Comparison of ENCODE assay signal across 19 cellular contexts in the genomic region with DNA sequence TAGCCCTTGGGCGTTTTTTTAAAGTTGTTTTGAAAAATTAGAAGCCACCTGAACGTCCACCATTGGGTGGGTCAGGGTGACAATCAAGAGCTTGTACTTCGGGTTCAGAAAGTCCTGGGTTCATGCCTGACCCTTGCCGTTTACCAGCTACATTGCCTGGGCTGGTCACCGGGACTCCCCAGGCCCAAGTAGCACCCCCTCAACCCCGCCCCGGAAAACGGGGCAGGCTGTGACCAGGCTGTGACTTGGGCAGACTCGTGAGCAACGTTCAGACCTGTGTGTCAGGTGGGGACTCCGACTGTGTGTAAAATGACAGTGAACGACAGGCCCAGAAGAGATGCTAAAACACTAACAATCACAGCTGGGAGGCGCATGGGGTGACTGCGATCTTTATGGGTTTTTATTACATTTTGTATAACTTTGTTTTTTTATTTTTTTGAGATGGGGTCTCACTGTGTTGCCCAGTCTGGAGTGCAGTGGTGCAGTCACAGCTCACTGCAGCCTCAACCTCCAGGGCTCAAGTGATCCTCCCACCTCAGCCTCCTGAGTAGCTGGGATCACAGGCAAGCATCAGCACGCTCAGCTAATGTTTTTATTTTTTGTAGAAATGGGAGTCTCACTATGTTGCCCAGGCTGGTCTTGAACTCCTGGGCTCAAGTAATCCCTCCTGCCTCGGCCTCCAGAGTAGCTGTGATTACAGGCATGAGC. TPM values are rescaled to one million over a fixed set of nuclear protein-coding genes. Genes with fewer than 3 reads are reported as not detected.
A peak's percentile ranks its signal among the peaks of the same experiment; 100 is the strongest.
DNase-seq lines count a peak whose midpoint lies in the region; ATAC-seq, FAIRE-seq and TF ChIP-seq lines count a peak whose summit lies in the region.
"Had no signal": no experiment of that assay in that cellular context is flagged by ENCODE, and none has a peak within 500 bp of the region (broad histone marks: within the 10 kb centered on the region; RNA-seq: fewer than 3 reads in every experiment).

No MANE protein-coding gene starts in this region.

- no peaks in the 10 kb centered on the region for H3K36me3 Mint-ChIP-seq in activated CD4-positive, alpha-beta T cell treated with anti-CD3 and anti-CD28 coated beads for 36 hours (ENCODE audit: low read depth)
- H3K36me3 Mint-ChIP-seq: CD4-positive, alpha-beta memory T cell had no signal

- POLR2A ChIA-PET in RWPE1 (lab: Yijun Ruan, JAX; ENCODE audit: low non-redundant PET) (no interaction called here), K562 (lab: Yijun Ruan, JAX) (no interaction called here), SK-N-SH (lab: Yijun Ruan, JAX) (no interaction called here)
- POLR2A ChIA-PET in activated CD4-positive, alpha-beta T cell treated with anti-CD3 and anti-CD28 coated beads for 36 hours (lab: Charles Lee), result no interaction called here

- H3K36me3 ChIP-seq in K562 (ENCODE audit: control insufficient read depth, insufficient read depth, low read length) (no peaks in the 10 kb centered on the region), kidney (ENCODE audit: control insufficient read depth in 1 of 2, insufficient read depth in 2 of 2, low read length in 2 of 2) (peaks cover 3 to 5% of the 10 kb centered on the region in 2 donors), SK-N-SH (replicated peaks in 1 of 2; ENCODE audit: control insufficient read depth in 1 of 2, insufficient read depth in 2 of 2, low read length in 1 of 2) (no peaks in the 10 kb centered on the region)

- H4K20me1 ChIP-seq in K562 (replicated peaks; ENCODE audit: control insufficient read depth, insufficient read depth, low read length) (no peaks in the 10 kb centered on the region), SK-N-SH (ENCODE audit: insufficient read depth) (no peaks in the 10 kb centered on the region)

- H2AFZ ChIP-seq in K562 (ENCODE audit: low read depth, low read length) (no peak overlapping the region), SK-N-SH (ENCODE audit: low read depth) (no peak overlapping the region)
- H2AFZ ChIP-seq: GM23248 had no signal

- H3K9ac ChIP-seq in K562 (ENCODE audit: insufficient read depth in 1 of 2, low read depth in 2 of 2, low read length in 2 of 2) (no peak overlapping the region), kidney (ENCODE audit: low read length in 2 of 2) (no peak overlapping the region), SK-N-SH (no peak overlapping the region)
- H3K9ac ChIP-seq: GM23248 had no signal

- WGBS in K562 (ENCODE audit: insufficient coverage, low coverage, missing lambda C conversion rate), result 5% methylated on average over 13 of the region's 16 CpGs
- 71% methylated on average over 8 of the region's 16 CpGs for WGBS in SK-N-SH (ENCODE audit: low lambda C conversion rate)

- FAIRE-seq in K562 (lab: Jason Lieb, UNC), result no peak
- FAIRE-seq in kidney (lab: Jason Lieb, UNC), result no peak
- FAIRE-seq: G401.6, GM12892, GM19239, H1 had no signal

- H3K9me1 ChIP-seq in K562 (ENCODE audit: control insufficient read depth, insufficient read depth, low read length), result no peaks in the 10 kb centered on the region

- ATAC-seq in K562, result no peak
- no peak for ATAC-seq in activated CD4-positive, alpha-beta T cell treated with anti-CD3 and anti-CD28 coated beads for 36 hours

- H3K9me3 ChIP-seq in K562 (replicated peaks; ENCODE audit: control insufficient read depth, insufficient read depth, low read depth, low read length) (no peaks in the 10 kb centered on the region), kidney (ENCODE audit: control insufficient read depth in 1 of 2, low read length in 2 of 2) (no peaks in the 10 kb centered on the region), SK-N-SH (no peaks in the 10 kb centered on the region)

- in situ Hi-C loops in K562 (cut with MboI), result no loop called here

- H3K9me3 Mint-ChIP-seq in activated CD4-positive, alpha-beta T cell treated with anti-CD3 and anti-CD28 coated beads for 36 hours (ENCODE audit: low read depth), result no peaks in the 10 kb centered on the region
- H3K9me3 Mint-ChIP-seq: CD4-positive, alpha-beta memory T cell had no signal

- TF ChIP-seq CTCF in RWPE1 (conservative IDR thresholded peaks at IDR 0.05; ENCODE audit: low read depth) (no peak), K562 (IDR thresholded peaks at IDR 0.05 in 2 of 3, conservative IDR thresholded peaks at IDR 0.05 in 1 of 3; ENCODE audit: insufficient read depth in 2 of 3, low read depth in 1 of 3, low read length in 3 of 3) (no peak), kidney (IDR thresholded peaks at IDR 0.05; ENCODE audit: borderline replicate concordance, extremely low read depth, insufficient read depth) (no peak), SK-N-SH (IDR thresholded peaks at IDR 0.05) (no peak)

- H3K27me3 ChIP-seq in K562 (ENCODE audit: control insufficient read depth in 2 of 2, insufficient read depth in 2 of 2, low read length in 2 of 2) (peaks cover 6 to 73% of the 10 kb centered on the region in 2 experiments; a peak in 4 of 5 replicates), SK-N-SH (ENCODE audit: insufficient read depth) (no peaks in the 10 kb centered on the region)

- H3K4me1 ChIP-seq in K562 (replicated peaks in 1 of 2; ENCODE audit: control insufficient read depth in 2 of 2, insufficient read depth in 2 of 2, low read length in 2 of 2) (peaks cover 0 to 22% of the 10 kb centered on the region in 2 experiments; a peak in 2 of 5 replicates), kidney (ENCODE audit: control insufficient read depth in 1 of 2, insufficient read depth in 1 of 2, low read depth in 1 of 2, low read length in 2 of 2) (peaks cover 0 to 4% of the 10 kb centered on the region in 2 donors), SK-N-SH (ENCODE audit: control insufficient read depth in 1 of 2, insufficient read depth in 2 of 2, low read depth in 1 of 2, low read length in 1 of 2) (no peaks in the 10 kb centered on the region; a peak in 1 of 4 replicates)

- peaks cover 4% of the 10 kb centered on the region for H3K4me1 Mint-ChIP-seq in activated CD4-positive, alpha-beta T cell treated with anti-CD3 and anti-CD28 coated beads for 36 hours

- intact Hi-C loops in K562 (cut with micrococcal nuclease), result no loop called here
- intact Hi-C loops in kidney (cut with DNase I), result no loop called here
- intact Hi-C loops in activated CD4-positive, alpha-beta T cell treated with anti-CD3 and anti-CD28 coated beads for 36 hours (cut with DNase I, micrococcal nuclease), result no loop called here

- H3K79me2 ChIP-seq in K562 (ENCODE audit: control insufficient read depth, insufficient read depth, low read length), result no peaks in the 10 kb centered on the region
- H3K79me2 ChIP-seq in SK-N-SH (ENCODE audit: insufficient read depth), result no peaks in the 10 kb centered on the region

- no peak for TF ChIP-seq POLR2A in K562 (conservative IDR thresholded peaks at IDR 0.05)

- DNase-seq in RWPE1 (ENCODE audit: low spot score), result no peak
- no peak for DNase-seq in K562 (ENCODE audit: extremely low read depth in 1 of 4, low spot score in 3 of 4)
- peak; percentile 60 for DNase-seq in kidney
- no peak for DNase-seq in activated CD4-positive, alpha-beta T cell treated with anti-CD3 and anti-CD28 coated beads for 36 hours
- no peak for DNase-seq in DMS53 treated with DMSO at 0.1 percent for 48 hours (lab: John Stamatoyannopoulos, UW; ENCODE audit: unreplicated experiment)
- DNase-seq in SK-N-SH, result no peak
- DNase-seq: C1 segment of cervical spinal cord; Calu3; CD4-positive, alpha-beta memory T cell; COR-L47; DMS53; DND-41; GM23248; H7; HCEC 1CT had no signal

- no peaks in the 10 kb centered on the region for H3K27me3 Mint-ChIP-seq in activated CD4-positive, alpha-beta T cell treated with anti-CD3 and anti-CD28 coated beads for 36 hours

- H3K4me2 ChIP-seq in K562 (ENCODE audit: insufficient read depth, low read length) (no peak overlapping the region), SK-N-SH (no peak overlapping the region)

- no peak overlapping the region for H3K4me3 Mint-ChIP-seq in activated CD4-positive, alpha-beta T cell treated with anti-CD3 and anti-CD28 coated beads for 36 hours
- H3K4me3 Mint-ChIP-seq: CD4-positive, alpha-beta memory T cell had no signal

- no peak overlapping the region for H3K27ac Mint-ChIP-seq in activated CD4-positive, alpha-beta T cell treated with anti-CD3 and anti-CD28 coated beads for 36 hours
- H3K27ac Mint-ChIP-seq: CD4-positive, alpha-beta memory T cell had no signal

- no TSS peak for BruUV-seq in K562 (replicated peaks; lab: Mats Ljungman, UMichigan)

- H3K27ac ChIP-seq in RWPE1 (peak overlapping the region; percentile 71), K562 (ENCODE audit: extremely low read depth, low read depth, low read length) (no peak overlapping the region), kidney (ENCODE audit: low read depth in 2 of 2, low read length in 2 of 2) (no peak overlapping the region), SK-N-SH (ENCODE audit: low read depth in 2 of 2, low read length in 1 of 2) (no peak overlapping the region)
- H3K27ac ChIP-seq: GM23248 had no signal

- H3K4me3 ChIP-seq in K562, result no peak overlapping the region
- no peak overlapping the region for H3K4me3 ChIP-seq in kidney (ENCODE audit: low read length in 2 of 2)
- H3K4me3 ChIP-seq in SK-N-SH (ENCODE audit: low read depth in 2 of 2, low read length in 1 of 2), result no peak overlapping the region
- H3K4me3 ChIP-seq: GM23248 had no signal

- TF ChIP-seq EP300 in K562 (IDR thresholded peaks at IDR 0.05; ENCODE audit: low read length), result no peak
- TF ChIP-seq EP300 in SK-N-SH (IDR thresholded peaks at IDR 0.05; ENCODE audit: borderline replicate concordance in 1 of 2, low read depth in 1 of 2, low read length in 1 of 2), result no peak

- H3F3A ChIP-seq in SK-N-SH (replicated peaks; ENCODE audit: insufficient read depth), result no peaks in the 10 kb centered on the region

- H3K9me2 ChIP-seq in SK-N-SH, result no peaks in the 10 kb centered on the region

- no peak for TF ChIP-seq RAD21 in K562 (CRISPR knock-in tag; conservative IDR thresholded peaks at IDR 0.05 in 1 of 2, IDR thresholded peaks at IDR 0.05 in 1 of 2)
- TF ChIP-seq RAD21 in SK-N-SH (IDR thresholded peaks at IDR 0.05; ENCODE audit: low read length), result no peak

- CTCF ChIA-PET in RWPE1 (lab: Yijun Ruan, JAX), result no interaction called here
- CTCF ChIA-PET in K562 (lab: Yijun Ruan, JAX; ENCODE audit: low intra/inter-chr PET ratio), result no interaction called here
- CTCF ChIA-PET in activated CD4-positive, alpha-beta T cell treated with anti-CD3 and anti-CD28 coated beads for 36 hours (lab: Charles Lee), result interaction anchor here (0.6 to 1.2 kb wide), 2 partner anchors 25 to 150 kb away, joined by 3 to 4 read pairs; no protein-coding TSS in a partner anchor
- CTCF ChIA-PET in SK-N-SH (lab: Yijun Ruan, JAX), result interaction anchor here (1.7 to 1.8 kb wide), 4 partner anchors 13 to 150 kb away, joined by 3 to 10 read pairs (median 4); no protein-coding TSS in a partner anchor

RNA-seq across cellular contexts. Expression of gene TRMU, which starts 56.8 kb away (rescaled TPM):
- 143 and 244 TPM in 2 replicates for total RNA-seq in K562 (2011; cell fraction: chromatin; rRNA removed; ENCODE audit: low replicate concordance)
- total RNA-seq in K562 (2011; cell fraction: nucleolus; rRNA removed), result 146 and 197 TPM in 2 replicates
- 117 and 144 TPM in 2 replicates for total RNA-seq in K562 (2011; cell fraction: nucleoplasm; rRNA removed)
- total RNA-seq in K562 (2014; rRNA removed) (47.2 and 52.2 TPM in 2 replicates), K562 (2014; rRNA removed; fragmentation: Illumina TruSeq; extraction: Trizol) (28.6 and 28.8 TPM in 2 replicates), K562 (2015; rRNA removed; fragmentation: Illumina TruSeq; extraction: Trizol) (38.2 and 38.7 TPM in 2 replicates), K562 (2021) (46.0 and 47.2 TPM in 2 replicates), kidney (40.5 TPM)
- polyA plus RNA-seq in K562 (2011; rRNA removed) (35.3 and 36.7 TPM in 2 replicates), K562 (2014; fragmentation: Illumina TruSeq; extraction: Trizol) (33.3 and 36.3 TPM in 2 replicates), K562 (2014; fragmentation: Nextera tagmentation; extraction: Ambion mirVana) (1 to 10 TPM; 2.3 to 3.7 TPM), K562 (2014; rRNA removed) (49.9 and 54.1 TPM in 2 replicates), kidney (ENCODE audit: insufficient read depth, low read depth, low replicate concordance) (41.1 TPM), SK-N-SH (2012; rRNA removed) (47.1 and 47.4 TPM in 2 replicates)
- polyA plus RNA-seq in K562 (2011; cell fraction: cytosol; rRNA removed), result 28.7 and 36.3 TPM in 2 replicates
- 224 and 236 TPM in 2 replicates for polyA plus RNA-seq in K562 (2011; cell fraction: nucleus; rRNA removed)
- 31.9 and 36.3 TPM in 2 replicates for polyA plus RNA-seq in K562 (2012)
- 24.6 and 28.1 TPM in 2 replicates for polyA minus RNA-seq in K562 (2011; rRNA and poly(A)+ RNA removed)
- polyA minus RNA-seq in K562 (2011; cell fraction: cytosol; rRNA and poly(A)+ RNA removed), result 11.9 and 14.3 TPM in 2 replicates
- polyA minus RNA-seq in K562 (2011; cell fraction: nucleus; rRNA and poly(A)+ RNA removed), result 113 and 153 TPM in 2 replicates
- 10 to 100 TPM; 61.4 to 75.3 TPM for total RNA-seq in activated CD4-positive, alpha-beta T cell treated with anti-CD3 and anti-CD28 coated beads for 36 hours
- 24.5 and 32.6 TPM in 2 replicates for polyA plus RNA-seq in SK-N-SH (2012; cell fraction: cytosol; rRNA removed)
- polyA plus RNA-seq in SK-N-SH (2012; cell fraction: nucleus; rRNA removed), result 145 and 156 TPM in 2 replicates

Comparison
In these comparisons a context has a peak if more than half of its experiments do, and no peak if none do; other contexts are left out.
1. CTCF ChIA-PET loops: an anchor here in activated CD4-positive, alpha-beta T cell treated with anti-CD3 and anti-CD28 coated beads for 36 hours (0.6 to 1.2 kb wide) and SK-N-SH (1.7 to 1.8 kb wide); none called in RWPE1 and K562.